8 cellular contexts compared by ENCODE assay signal in the genomic region with DNA sequence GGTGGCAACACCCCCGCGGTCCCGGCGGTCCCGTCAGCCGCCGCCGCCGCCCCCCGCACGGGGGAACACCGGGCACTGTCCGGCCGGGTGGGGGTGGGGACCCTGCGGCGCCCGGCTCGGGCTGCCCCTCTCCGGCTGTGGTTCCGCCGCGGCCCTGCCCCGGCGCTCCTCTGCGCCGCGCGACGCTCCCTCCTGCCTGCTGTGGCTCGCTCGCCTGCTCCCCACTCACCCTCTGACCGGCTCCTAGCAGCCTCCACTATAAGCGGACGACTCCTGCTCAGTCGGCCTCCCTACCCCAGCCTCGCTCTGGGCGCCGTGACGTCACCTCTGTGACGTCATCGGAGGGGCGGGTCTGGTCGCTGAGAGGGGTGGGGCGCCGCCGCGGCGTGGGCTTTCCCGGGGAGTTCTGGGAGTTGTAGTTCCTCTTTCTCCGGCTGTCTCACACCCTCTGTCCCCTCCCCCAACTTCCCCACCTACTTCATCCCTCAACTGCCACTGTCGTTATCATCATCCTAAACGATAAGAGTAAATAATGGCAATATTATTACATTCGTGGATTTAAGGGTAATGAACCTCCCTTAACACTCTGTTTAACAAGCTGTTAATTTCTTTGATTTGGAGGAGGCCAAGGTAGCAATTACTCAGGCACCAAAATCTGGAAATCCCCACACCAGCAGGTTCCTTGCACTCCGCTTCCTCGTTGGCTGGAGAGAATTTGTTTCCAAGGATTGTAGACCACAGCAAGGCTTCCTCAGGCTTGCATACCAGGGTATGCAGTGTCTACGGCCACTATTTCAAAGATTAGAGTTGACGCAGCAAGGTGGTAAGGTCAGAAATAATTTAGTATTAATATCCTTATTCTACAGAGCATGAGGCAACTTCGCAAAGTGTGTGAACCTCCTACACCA. TPM values are rescaled to one million over a fixed set of nuclear protein-coding genes. Genes with fewer than 3 reads are reported as not detected.
DNase-seq lines count a peak whose midpoint lies in the region; ATAC-seq, FAIRE-seq and TF ChIP-seq lines count a peak whose summit lies in the region.

A gene (minus strand): TSS at position 308 of the 908 bp plus-strand sequence. CDS start 405 bp downstream, outside the sequence.

- DNase-seq in A172 (ENCODE audit: low spot score) (peak; percentile 84), NCI-H2196 treated with DMSO at 0.1 percent for 48 hours (lab: John Stamatoyannopoulos, UW; ENCODE audit: unreplicated experiment) (peak; percentile 85), WERI-Rb-1 (peak; percentile 91), breast epithelium (ENCODE audit: low spot score in 2 of 2) (peak; percentile 89 to 92), iPS-NIHi11 (ENCODE audit: low spot score) (peak; percentile 93), small intestine (peak; percentile 90)

- H3K9me3 ChIP-seq in WERI-Rb-1 (ENCODE audit: severe bottlenecking) = no peaks in the 10 kb centered on the region
- H3K9me3 ChIP-seq in breast epithelium = no peaks in the 10 kb centered on the region
- H3K9me3 ChIP-seq in small intestine (ENCODE audit: control insufficient read depth, low read depth) = no peaks in the 10 kb centered on the region

- TF ChIP-seq CTCF in WERI-Rb-1 (IDR thresholded peaks at IDR 0.05; ENCODE audit: low read depth, low read length) = no peak
- no peak for TF ChIP-seq CTCF in breast epithelium (IDR thresholded peaks at IDR 0.05)

- ATAC-seq in GM18858 (IDR thresholded peaks at IDR 0.05; ENCODE audit: unreplicated experiment) (peak; percentile 42), HG03097 (IDR thresholded peaks at IDR 0.05; ENCODE audit: low FRiP score, unreplicated experiment) (peak; percentile 56)

- H3K27ac ChIP-seq in WERI-Rb-1 = peak within 1 kb of the TSS; percentile 84
- H3K27ac ChIP-seq in breast epithelium = peak within 1 kb of the TSS; percentile 99 to 100
- H3K27ac ChIP-seq in small intestine (ENCODE audit: low read depth in 1 of 2, low read length in 1 of 2) = peak within 1 kb of the TSS; percentile 96 to 100

- H3K36me3 ChIP-seq in WERI-Rb-1 (no peaks in the 10 kb centered on the region), breast epithelium (no peaks in the 10 kb centered on the region), small intestine (ENCODE audit: control insufficient read depth in 2 of 2, insufficient read depth in 2 of 2, low read length in 2 of 2) (no peaks in the 10 kb centered on the region)

- H3K27me3 ChIP-seq in WERI-Rb-1 (ENCODE audit: insufficient read depth, low read depth, severe bottlenecking) (no peaks in the 10 kb centered on the region), breast epithelium (no peaks in the 10 kb centered on the region), small intestine (ENCODE audit: control insufficient read depth in 2 of 2, insufficient read depth in 2 of 2, low read length in 2 of 2) (no peaks in the 10 kb centered on the region)

- peak; percentile 81 for TF ChIP-seq POLR2A in breast epithelium (IDR thresholded peaks at IDR 0.05)

- 6 to 9% (median 6%) methylated on average over 32 to 58 of the region's 58 CpGs for WGBS in small intestine, 3 donors

- H3K4me3 ChIP-seq in WERI-Rb-1 (ENCODE audit: low read depth, low read length) = peak within 1 kb of the TSS; percentile 77
- peak within 1 kb of the TSS; percentile 95 to 100 (median 98) for H3K4me3 ChIP-seq in breast epithelium
- peak within 1 kb of the TSS; percentile 97 to 98 for H3K4me3 ChIP-seq in small intestine (ENCODE audit: low read depth in 1 of 2, low read length in 2 of 2)

- H3K4me1 ChIP-seq in breast epithelium = no peaks in the 10 kb centered on the region
- H3K4me1 ChIP-seq in small intestine (ENCODE audit: control insufficient read depth in 2 of 2, insufficient read depth in 1 of 2, low read depth in 1 of 2, low read length in 1 of 2) = peaks cover 5 to 6% of the 10 kb centered on the region in 2 donors

- no peak for FAIRE-seq in small intestine (lab: Jason Lieb, UNC)

- intact Hi-C loops in breast epithelium (cut with DNase I; ENCODE audit: low total_unique reads) = loop anchor here (5.0 kb wide), 1 partner anchor 1664 kb away; no protein-coding TSS in a partner anchor

RNA-seq across cellular contexts. Expression of the gene that starts here (rescaled TPM):
- 77.7 and 94.8 TPM in 2 replicates for total RNA-seq in A172 (2014; rRNA removed; shearing (Covaris generic))
- 100 to 1,000 TPM in 2 of 3 donors, 10 to 100 TPM in 1; 81.8 to 124 (median 114) TPM for total RNA-seq in breast epithelium
- polyA plus RNA-seq in small intestine = 10 to 100 TPM; 15.0 to 22.1 (median 15.1) TPM

Comparison
In these comparisons a context has a peak if more than half of its experiments do, and no peak if none do; other contexts are left out.
1. Peak in every context shown above with its lines: DNase-seq, ATAC-seq, H3K4me3 ChIP-seq and H3K27ac ChIP-seq.